In genomic region chr5:150785950-150786349, GRCh38 we compare ENCODE assay signal across 29 cellular contexts. TPM values are rescaled to one million over a fixed set of nuclear protein-coding genes. Genes with fewer than 3 reads are reported as not detected.
A peak's percentile ranks its signal among the peaks of the same experiment; 100 is the strongest.
DNase-seq lines count a peak whose midpoint lies in the region; TF ChIP-seq lines count a peak whose summit lies in the region.
"Had no signal": no experiment of that assay in that cellular context is flagged by ENCODE, and none has a peak within 500 bp of the region (broad histone marks: within the 10 kb centered on the region; RNA-seq: fewer than 3 reads in every experiment).

No MANE protein-coding gene starts in this region.

- H3K4me2 ChIP-seq in mesendoderm (ENCODE audit: low read length): no peak overlapping the region

- no peak overlapping the region for H2BK5ac ChIP-seq in mesendoderm (ENCODE audit: low read length)

- H3K79me2 ChIP-seq in mesendoderm (ENCODE audit: control insufficient read depth, insufficient read depth, low read length): no peaks in the 10 kb centered on the region

- H2BK15ac ChIP-seq in mesendoderm (replicated peaks; ENCODE audit: low read depth): no peak overlapping the region

- no peak overlapping the region for H3K23ac ChIP-seq in mesendoderm (ENCODE audit: low read length)

- H3K27me3 ChIP-seq in HL-60 (ENCODE audit: insufficient read depth, poor library complexity, severe bottlenecking) (no peaks in the 10 kb centered on the region), adipocyte (replicated peaks; ENCODE audit: control insufficient read depth, insufficient read depth, low read length) (no peaks in the 10 kb centered on the region), sigmoid colon (no peaks in the 10 kb centered on the region), mesendoderm (ENCODE audit: insufficient read depth, low read length, poor library complexity) (no peaks in the 10 kb centered on the region)
- H3K27me3 ChIP-seq: cardiac muscle cell, esophagus muscularis mucosa, pancreas, right atrium auricular region, SJSA1, uterus had no signal

- no peak overlapping the region for H2AK5ac ChIP-seq in mesendoderm (ENCODE audit: low read length)

- peaks cover 88% of the 10 kb centered on the region for H3K4me1 ChIP-seq in adipocyte (ENCODE audit: control insufficient read depth, insufficient read depth, low read length)
- peaks cover 0 to 82% (median 53%) of the 10 kb centered on the region in 4 donors for H3K4me1 ChIP-seq in sigmoid colon
- H3K4me1 ChIP-seq in mesendoderm (ENCODE audit: control insufficient read depth, low read depth, low read length): peaks cover 8% of the 10 kb centered on the region
- H3K4me1 ChIP-seq: uterus had no signal

- H3K4me3 Mint-ChIP-seq in activated naive CD4-positive, alpha-beta T cell treated with anti-CD3 and anti-CD28 coated beads for 36 hours: no peak overlapping the region
- H3K4me3 Mint-ChIP-seq: nephron; stimulated activated naive B cell treated with anti-CD40 and anti-IgM and Interleukin-4, amounts not matched to agents 10 μg/mL and 1 μg/mL and 100 μg/mL, for 72 hours had no signal

- no peak overlapping the region for H3K4ac ChIP-seq in mesendoderm (ENCODE audit: low read depth, low read length)

- DNase-seq in activated naive CD4-positive, alpha-beta T cell treated with anti-CD3 and anti-CD28 coated beads for 36 hours: no peak
- no peak for DNase-seq in activated naive CD4-positive, alpha-beta T cell treated with anti-CD3 and anti-CD28 coated beads, Interleukin-2, amount 50 U/mL, for 16 hours
- DNase-seq in HL-60 (ENCODE audit: low read depth in 1 of 2, low spot score in 1 of 2): no peak
- DNase-seq in adipocyte (ENCODE audit: low read depth): no peak
- no peak for DNase-seq in sigmoid colon
- no peak for DNase-seq in mesendoderm
- no peak for DNase-seq in NCI-H2171 (lab: John Stamatoyannopoulos, UW)
- DNase-seq: activated CD4-positive, CD25-positive, alpha-beta regulatory T cell; anterior cingulate cortex; C1 segment of cervical spinal cord; cortex of kidney; EL; foreskin melanocyte; hippocampal formation; Kasumi-1; NCI-H1694 treated with DMSO at 0.1 percent for 48 hours; NCI-H524 treated with DMSO at 0.1 percent for 48 hours; pancreas; stimulated activated CD4-positive, alpha-beta T cell treated with anti-CD3 and anti-CD28 coated beads, Interleukin-12 subunit alpha, Interleukin-12 subunit beta, amount 100 ng/mL, for 4 hours; stimulated activated CD4-positive, alpha-beta T cell treated with anti-CD3 and anti-CD28 coated beads, Interleukin-4, amount 100 ng/mL, for 24 hours; stimulated activated naive B cell treated with anti-CD40 and anti-IgM and Interleukin-4, amounts not matched to agents 10 μg/mL and 1 μg/mL and 100 μg/mL, for 72 hours; T1000; uterus had no signal

- H3K9ac ChIP-seq in adipocyte (ENCODE audit: low read length) (no peak overlapping the region), mesendoderm (ENCODE audit: low read length) (no peak overlapping the region)

- H4K5ac ChIP-seq in mesendoderm (ENCODE audit: low read length): no peak overlapping the region

- peak overlapping the region; percentile 97 for H3K27ac Mint-ChIP-seq in activated naive CD4-positive, alpha-beta T cell treated with anti-CD3 and anti-CD28 coated beads for 36 hours
- H3K27ac Mint-ChIP-seq: nephron; stimulated activated naive B cell treated with anti-CD40 and anti-IgM and Interleukin-4, amounts not matched to agents 10 μg/mL and 1 μg/mL and 100 μg/mL, for 72 hours had no signal

- intact Hi-C loops in activated naive CD4-positive, alpha-beta T cell treated with anti-CD3 and anti-CD28 coated beads for 36 hours (cut with micrococcal nuclease): loop anchor here (10.0 kb wide), 1 partner anchor 1981 kb away; no protein-coding TSS in a partner anchor
- intact Hi-C loops in sigmoid colon (cut with DNase I): no loop called here

- H3K36me3 Mint-ChIP-seq in activated naive CD4-positive, alpha-beta T cell treated with anti-CD3 and anti-CD28 coated beads for 36 hours (ENCODE audit: low read depth): peaks cover 28% of the 10 kb centered on the region

- H3K18ac ChIP-seq in mesendoderm (ENCODE audit: low read length): no peak overlapping the region

- H3K36me3 ChIP-seq in adipocyte (ENCODE audit: control insufficient read depth, insufficient read depth, low read length, severe bottlenecking): peaks cover 11% of the 10 kb centered on the region
- no peaks in the 10 kb centered on the region for H3K36me3 ChIP-seq in sigmoid colon
- no peaks in the 10 kb centered on the region for H3K36me3 ChIP-seq in mesendoderm (ENCODE audit: control insufficient read depth, insufficient read depth, low read length)
- H3K36me3 ChIP-seq: cardiac muscle cell, esophagus muscularis mucosa, pancreas, right atrium auricular region, SJSA1, thoracic aorta, uterus had no signal

- H3K9me3 ChIP-seq in adipocyte (ENCODE audit: control insufficient read depth, low read length) (no peaks in the 10 kb centered on the region), sigmoid colon (no peaks in the 10 kb centered on the region)
- H3K9me3 ChIP-seq: esophagus muscularis mucosa, pancreas, right atrium auricular region, SJSA1, thoracic aorta, uterus had no signal

- H3K56ac ChIP-seq in mesendoderm (ENCODE audit: low read length): no peak overlapping the region

- H4K8ac ChIP-seq in mesendoderm (ENCODE audit: low read depth, low read length): no peak overlapping the region

- H3K9me3 Mint-ChIP-seq in activated naive CD4-positive, alpha-beta T cell treated with anti-CD3 and anti-CD28 coated beads for 36 hours: peaks cover 5% of the 10 kb centered on the region

- no peaks in the 10 kb centered on the region for H3K79me1 ChIP-seq in mesendoderm (ENCODE audit: low read length)

- WGBS in sigmoid colon, 2 donors: 93 to 95% methylated on average over 1 of the region's 1 CpG
- WGBS in mesendoderm (ENCODE audit: extremely low coverage, insufficient coverage, low lambda C conversion rate): no CpG with 5 or more reads among the region's 1 CpG

- H3K4me3 ChIP-seq in HL-60 (replicated peaks; ENCODE audit: insufficient read depth, low read length) (no peak overlapping the region), adipocyte (ENCODE audit: low read length) (peak overlapping the region; percentile 10), sigmoid colon (no peak overlapping the region), mesendoderm (ENCODE audit: low read length) (no peak overlapping the region)
- H3K4me3 ChIP-seq: cardiac muscle cell, esophagus muscularis mucosa, pancreas, right atrium auricular region, SJSA1, thoracic aorta, uterus had no signal

- CTCF ChIA-PET in activated naive CD4-positive, alpha-beta T cell treated with anti-CD3 and anti-CD28 coated beads for 36 hours (lab: Charles Lee): interaction anchor here (1.6 to 1.7 kb wide), 3 partner anchors 45 to 60 kb away, joined by 4 to 9 read pairs (median 4); partner anchors contain the start of gene IRGM

- no peak for TF ChIP-seq POLR2A in sigmoid colon (IDR thresholded peaks at IDR 0.05)

- H3K27me3 Mint-ChIP-seq in activated naive CD4-positive, alpha-beta T cell treated with anti-CD3 and anti-CD28 coated beads for 36 hours (ENCODE audit: low read depth): no peaks in the 10 kb centered on the region

- no peak overlapping the region for H2BK120ac ChIP-seq in mesendoderm (ENCODE audit: low read depth, low read length)

- peaks cover 88% of the 10 kb centered on the region for H3K4me1 Mint-ChIP-seq in activated naive CD4-positive, alpha-beta T cell treated with anti-CD3 and anti-CD28 coated beads for 36 hours (ENCODE audit: low read depth)

- peak overlapping the region; percentile 72 for H3K27ac ChIP-seq in HL-60 (replicated peaks)
- H3K27ac ChIP-seq in sigmoid colon: peak overlapping the region in 3 of 4 donors; percentile 20 to 47 (median 26)
- no peak overlapping the region for H3K27ac ChIP-seq in mesendoderm (ENCODE audit: low read depth, low read length)
- H3K27ac ChIP-seq: cardiac muscle cell, pancreas, SJSA1, uterus had no signal

- TF ChIP-seq EP300 in sigmoid colon (IDR thresholded peaks at IDR 0.05): no peak

- TF ChIP-seq CTCF in HL-60 (IDR thresholded peaks at IDR 0.05; ENCODE audit: insufficient read depth, low read length) (no peak), sigmoid colon (IDR thresholded peaks at IDR 0.05) (no peak)

RNA-seq across cellular contexts. Expression of gene SMIM3, which starts 7.4 kb away (rescaled TPM):
- 10 to 100 TPM; 32.9 to 37.4 TPM for total RNA-seq in activated naive CD4-positive, alpha-beta T cell treated with anti-CD3 and anti-CD28 coated beads for 36 hours
- 10 to 100 TPM; 29.6 to 46.7 (median 43.6) TPM for total RNA-seq in sigmoid colon
- polyA plus RNA-seq in sigmoid colon: 10 to 100 TPM; 19.2 to 48.6 (median 46.0) TPM
- 5.9 TPM for polyA plus RNA-seq in mesendoderm (2013, experiment 1 of 2)
- polyA plus RNA-seq in mesendoderm (2013, experiment 2 of 2): 5.6 TPM

RNA-seq across cellular contexts. Expression of gene DCTN4, which starts 27.1 kb away (rescaled TPM):
- total RNA-seq in activated naive CD4-positive, alpha-beta T cell treated with anti-CD3 and anti-CD28 coated beads for 36 hours: 10 to 100 TPM; 41.0 to 47.7 TPM
- 10 to 100 TPM; 51.0 to 56.0 (median 53.7) TPM for total RNA-seq in sigmoid colon
- polyA plus RNA-seq in sigmoid colon: 10 to 100 TPM; 17.5 to 19.2 (median 19.2) TPM
- 28.3 TPM for polyA plus RNA-seq in mesendoderm (2013, experiment 1 of 2)
- polyA plus RNA-seq in mesendoderm (2013, experiment 2 of 2): 26.7 TPM
